ENCODE assay signal across 9 cellular contexts in genomic region chr12:24931666-24932405, GRCh38. TPM values are rescaled to one million over a fixed set of nuclear protein-coding genes. Genes with fewer than 3 reads are reported as not detected.
DNase-seq lines count a peak whose midpoint lies in the region; ATAC-seq and TF ChIP-seq lines count a peak whose summit lies in the region.
"Had no signal": no experiment of that assay in that cellular context is flagged by ENCODE, and none has a peak within 500 bp of the region (broad histone marks: within the 10 kb centered on the region; RNA-seq: fewer than 3 reads in every experiment).

No MANE protein-coding gene starts in this region.

- H3K9me3 ChIP-seq in SJSA1 (replicated peaks) = no peaks in the 10 kb centered on the region
- H3K9me3 ChIP-seq in CD8-positive, alpha-beta T cell (ENCODE audit: low read length) = no peaks in the 10 kb centered on the region
- H3K9me3 ChIP-seq: A549 had no signal

- H3K4me3 Mint-ChIP-seq in activated naive CD8-positive, alpha-beta T cell treated with anti-CD3 and anti-CD28 coated beads, Interleukin-2, amount 10 ng/mL, durations not matched to agents 7 days and 5 days = peak overlapping the region; percentile 3
- H3K4me3 Mint-ChIP-seq in activated naive CD8-positive, alpha-beta T cell treated with anti-CD3 and anti-CD28 coated beads for 36 hours = no peak overlapping the region
- no peak overlapping the region for H3K4me3 Mint-ChIP-seq in CD8-positive, alpha-beta T cell

- peaks cover 6% of the 10 kb centered on the region for H3K27me3 Mint-ChIP-seq in activated naive CD8-positive, alpha-beta T cell treated with anti-CD3 and anti-CD28 coated beads, Interleukin-2, amount 10 ng/mL, durations not matched to agents 7 days and 5 days
- peaks cover 43% of the 10 kb centered on the region for H3K27me3 Mint-ChIP-seq in activated naive CD8-positive, alpha-beta T cell treated with anti-CD3 and anti-CD28 coated beads for 36 hours
- peaks cover 17% of the 10 kb centered on the region for H3K27me3 Mint-ChIP-seq in CD8-positive, alpha-beta T cell (ENCODE audit: low read depth)

- peaks cover 13% of the 10 kb centered on the region; the same call in 1 of the 2 replicates for H3K36me3 ChIP-seq in SJSA1
- no peaks in the 10 kb centered on the region for H3K36me3 ChIP-seq in CD8-positive, alpha-beta T cell (ENCODE audit: insufficient read depth, low read length)

- no peak overlapping the region for H3K4me3 ChIP-seq in SJSA1
- no peak overlapping the region for H3K4me3 ChIP-seq in CD8-positive, alpha-beta T cell (ENCODE audit: low read depth, low read length)
- H3K4me3 ChIP-seq: A549 had no signal

- peaks cover 3% of the 10 kb centered on the region for H3K4me1 Mint-ChIP-seq in activated naive CD8-positive, alpha-beta T cell treated with anti-CD3 and anti-CD28 coated beads, Interleukin-2, amount 10 ng/mL, durations not matched to agents 7 days and 5 days
- peaks cover 13% of the 10 kb centered on the region for H3K4me1 Mint-ChIP-seq in activated naive CD8-positive, alpha-beta T cell treated with anti-CD3 and anti-CD28 coated beads for 36 hours
- H3K4me1 Mint-ChIP-seq in CD8-positive, alpha-beta T cell (ENCODE audit: low read depth) = peaks cover 3% of the 10 kb centered on the region

- TF ChIP-seq CTCF in CD8-positive, alpha-beta T cell (IDR thresholded peaks at IDR 0.05) = no peak

- intact Hi-C loops in CD8-positive, alpha-beta T cell (cut with DNase I, micrococcal nuclease) = no loop called here

- H3K27ac ChIP-seq in SJSA1 = peak overlapping the region; percentile 27
- H3K27ac ChIP-seq in CD8-positive, alpha-beta T cell (ENCODE audit: low read depth, low read length) = no peak overlapping the region
- H3K27ac ChIP-seq: A549 had no signal

- H3K4me1 ChIP-seq in SJSA1 (replicated peaks) = peaks cover 14% of the 10 kb centered on the region
- no peaks in the 10 kb centered on the region for H3K4me1 ChIP-seq in CD8-positive, alpha-beta T cell (ENCODE audit: insufficient read depth, low read length)
- H3K4me1 ChIP-seq: A549 had no signal

- ATAC-seq in activated naive CD8-positive, alpha-beta T cell treated with anti-CD3 and anti-CD28 coated beads, Interleukin-2, amount 10 ng/mL, durations not matched to agents 7 days and 5 days (ENCODE audit: low read depth) = no peak
- ATAC-seq in HG03060 (IDR thresholded peaks at IDR 0.05; ENCODE audit: low read depth, unreplicated experiment) = peak; percentile 96
- no peak for ATAC-seq in CD8-positive, alpha-beta T cell
- ATAC-seq: A549 had no signal

- peaks cover 4% of the 10 kb centered on the region for H3K36me3 Mint-ChIP-seq in activated naive CD8-positive, alpha-beta T cell treated with anti-CD3 and anti-CD28 coated beads, Interleukin-2, amount 10 ng/mL, durations not matched to agents 7 days and 5 days
- peaks cover 6% of the 10 kb centered on the region for H3K36me3 Mint-ChIP-seq in activated naive CD8-positive, alpha-beta T cell treated with anti-CD3 and anti-CD28 coated beads for 36 hours
- no peaks in the 10 kb centered on the region for H3K36me3 Mint-ChIP-seq in CD8-positive, alpha-beta T cell

- POLR2A ChIA-PET in activated naive CD8-positive, alpha-beta T cell treated with anti-CD3 and anti-CD28 coated beads, Interleukin-2, amount 10 ng/mL, durations not matched to agents 7 days and 5 days (lab: Charles Lee) = no interaction called here
- POLR2A ChIA-PET in CD8-positive, alpha-beta T cell (lab: Charles Lee) = no interaction called here

- CTCF ChIA-PET in CD8-positive, alpha-beta T cell (lab: Charles Lee) = no interaction called here

- peaks cover 2% of the 10 kb centered on the region for H3K9me3 Mint-ChIP-seq in activated naive CD8-positive, alpha-beta T cell treated with anti-CD3 and anti-CD28 coated beads, Interleukin-2, amount 10 ng/mL, durations not matched to agents 7 days and 5 days
- H3K9me3 Mint-ChIP-seq in activated naive CD8-positive, alpha-beta T cell treated with anti-CD3 and anti-CD28 coated beads for 36 hours = no peaks in the 10 kb centered on the region
- no peaks in the 10 kb centered on the region for H3K9me3 Mint-ChIP-seq in CD8-positive, alpha-beta T cell

- H3K27ac Mint-ChIP-seq in activated naive CD8-positive, alpha-beta T cell treated with anti-CD3 and anti-CD28 coated beads, Interleukin-2, amount 10 ng/mL, durations not matched to agents 7 days and 5 days = no peak overlapping the region
- no peak overlapping the region for H3K27ac Mint-ChIP-seq in activated naive CD8-positive, alpha-beta T cell treated with anti-CD3 and anti-CD28 coated beads for 36 hours
- no peak overlapping the region for H3K27ac Mint-ChIP-seq in CD8-positive, alpha-beta T cell

- H3K27me3 ChIP-seq in SJSA1 (replicated peaks) = no peaks in the 10 kb centered on the region
- H3K27me3 ChIP-seq in CD8-positive, alpha-beta T cell (ENCODE audit: insufficient read depth, low read length) = no peaks in the 10 kb centered on the region

- no peak for DNase-seq in activated naive CD8-positive, alpha-beta T cell treated with anti-CD3 and anti-CD28 coated beads, Interleukin-2, amount 10 ng/mL, durations not matched to agents 7 days and 5 days
- DNase-seq in activated naive CD8-positive, alpha-beta T cell treated with anti-CD3 and anti-CD28 coated beads for 36 hours = no peak
- no peak for DNase-seq in SJSA1 (ENCODE audit: low read depth in 1 of 2, low spot score in 2 of 2)
- DNase-seq in superior temporal gyrus (ENCODE audit: extremely low spot score) = peak; percentile 26
- DNase-seq in SK-N-DZ (ENCODE audit: low spot score) = no peak
- DNase-seq in activated CD4-positive, alpha-beta T cell treated with anti-CD3 and anti-CD28 coated beads, Interleukin-2, amount 50 U/mL, for 1 hour = no peak
- DNase-seq in CD8-positive, alpha-beta T cell = no peak

RNA-seq across cellular contexts. Expression of gene BCAT1, which starts 17.1 kb away (rescaled TPM):
- 10 to 100 TPM; 11.6 to 15.8 TPM for total RNA-seq in activated naive CD8-positive, alpha-beta T cell treated with anti-CD3 and anti-CD28 coated beads, Interleukin-2, amount 10 ng/mL, durations not matched to agents 7 days and 5 days
- total RNA-seq in activated naive CD8-positive, alpha-beta T cell treated with anti-CD3 and anti-CD28 coated beads for 36 hours = 10 to 100 TPM; 58.7 to 59.6 TPM
- total RNA-seq in SJSA1 (2014; rRNA removed; shearing (Covaris generic)) = 102 and 107 TPM in 2 replicates
- polyA plus RNA-seq in SK-N-DZ (2014; cell fraction: cytosol; rRNA removed) = 70.1 and 74.8 TPM in 2 replicates
- 41.3 and 41.6 TPM in 2 replicates for polyA plus RNA-seq in SK-N-DZ (2014; cell fraction: nucleus; rRNA removed)
- total RNA-seq in CD8-positive, alpha-beta T cell = under 1 TPM; 0.06 to 0.43 TPM

Comparison
In these comparisons a context has a peak if more than half of its experiments do, and no peak if none do; other contexts are left out.
1. RNA of gene BCAT1, which starts 17.1 kb away (total RNA-seq): 102 to 107 TPM in SJSA1, 58.7 to 59.6 TPM in activated naive CD8-positive, alpha-beta T cell treated with anti-CD3 and anti-CD28 coated beads for 36 hours and 11.6 to 15.8 TPM in activated naive CD8-positive, alpha-beta T cell treated with anti-CD3 and anti-CD28 coated beads, Interleukin-2, amount 10 ng/mL, durations not matched to agents 7 days and 5 days; 0.06 to 0.43 TPM in CD8-positive, alpha-beta T cell; every median in the first group is over 4 times any median in the second.